1 cellular context compared by ENCODE assay signal in the genomic region with DNA sequence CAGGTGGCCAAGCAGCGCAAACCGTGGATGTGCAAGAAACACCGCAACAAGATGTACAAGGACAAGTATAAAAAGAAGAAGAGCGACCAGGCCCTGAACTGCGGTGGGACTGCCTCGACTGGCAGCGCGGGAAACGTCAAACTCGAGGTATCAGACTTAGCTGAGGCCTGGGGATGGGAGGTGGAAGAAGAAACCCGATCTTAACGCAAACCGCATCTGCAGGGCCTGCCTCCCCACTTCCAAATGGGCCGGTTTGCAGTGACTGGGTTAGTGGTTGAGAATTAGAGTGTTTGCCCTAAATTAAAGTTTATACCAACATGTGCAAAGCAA.
A peak's percentile ranks its signal among the peaks of the same experiment; 100 is the strongest.
TF ChIP-seq lines count a peak whose summit lies in the region.

No MANE protein-coding gene starts in this region.

TF ChIP-seq in K562, 482 proteins besides CTCF, POLR2A, EP300 and RAD21 (continued from another document):
- TF ChIP-seq, protein P1, sequence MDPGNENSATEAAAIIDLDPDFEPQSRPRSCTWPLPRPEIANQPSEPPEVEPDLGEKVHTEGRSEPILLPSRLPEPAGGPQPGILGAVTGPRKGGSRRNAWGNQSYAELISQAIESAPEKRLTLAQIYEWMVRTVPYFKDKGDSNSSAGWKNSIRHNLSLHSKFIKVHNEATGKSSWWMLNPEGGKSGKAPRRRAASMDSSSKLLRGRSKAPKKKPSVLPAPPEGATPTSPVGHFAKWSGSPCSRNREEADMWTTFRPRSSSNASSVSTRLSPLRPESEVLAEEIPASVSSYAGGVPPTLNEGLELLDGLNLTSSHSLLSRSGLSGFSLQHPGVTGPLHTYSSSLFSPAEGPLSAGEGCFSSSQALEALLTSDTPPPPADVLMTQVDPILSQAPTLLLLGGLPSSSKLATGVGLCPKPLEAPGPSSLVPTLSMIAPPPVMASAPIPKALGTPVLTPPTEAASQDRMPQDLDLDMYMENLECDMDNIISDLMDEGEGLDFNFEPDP (CRISPR knock-in tag; IDR thresholded peaks at IDR 0.05): no peak
- TF ChIP-seq TBP (optimal IDR thresholded peaks at IDR 0.05; ENCODE audit: low read depth, low read length) (no peak), CHD4 (IDR thresholded peaks at IDR 0.05; ENCODE audit: insufficient read depth, insufficient replicate concordance, low read depth, low read length, poor library complexity, severe bottlenecking) (no peak), ZNF263 (CRISPR knock-in tag; IDR thresholded peaks at IDR 0.05; ENCODE audit: borderline replicate concordance) (no peak), SIN3A (IDR thresholded peaks at IDR 0.05; ENCODE audit: borderline replicate concordance in 2 of 2, control insufficient read depth in 1 of 2, low read depth in 2 of 2, low read length in 2 of 2) (no peak), CREM (IDR thresholded peaks at IDR 0.05; ENCODE audit: low read depth) (no peak), TOE1 (IDR thresholded peaks at IDR 0.05; ENCODE audit: borderline replicate concordance) (no peak), TOE1 (CRISPR knock-in tag; IDR thresholded peaks at IDR 0.05; ENCODE audit: borderline replicate concordance, low read depth) (no peak), SMARCE1 (IDR thresholded peaks at IDR 0.05) (no peak), ARID1B (IDR thresholded peaks at IDR 0.05) (no peak), MAZ (CRISPR knock-in tag; conservative IDR thresholded peaks at IDR 0.05 in 1 of 2, IDR thresholded peaks at IDR 0.05 in 1 of 2) (no peak), JUN (IDR thresholded peaks at IDR 0.05; ENCODE audit: borderline replicate concordance, low read depth, low read length) (no peak), JUN (CRISPR knock-in tag; IDR thresholded peaks at IDR 0.05; ENCODE audit: borderline replicate concordance) (no peak), ZNF79 (CRISPR knock-in tag; IDR thresholded peaks at IDR 0.05; ENCODE audit: low read depth) (no peak), NFRKB (IDR thresholded peaks at IDR 0.05; ENCODE audit: low read depth) (no peak), POLR2G (IDR thresholded peaks at IDR 0.05; ENCODE audit: low read depth, low read length) (no peak), NFIX (CRISPR knock-in tag; IDR thresholded peaks at IDR 0.05; ENCODE audit: low read depth) (no peak), ZKSCAN1 (IDR thresholded peaks at IDR 0.05; ENCODE audit: low read depth, low read length) (no peak), ZNF347 (CRISPR knock-in tag; IDR thresholded peaks at IDR 0.05; ENCODE audit: low read depth) (no peak), PTBP1 (IDR thresholded peaks at IDR 0.05; ENCODE audit: low read depth, low read length) (no peak), TCF7L2 (IDR thresholded peaks at IDR 0.05; ENCODE audit: low read depth, low read length) (no peak), ZFX (CRISPR knock-in tag; IDR thresholded peaks at IDR 0.05) (peak; percentile 59), RNF2 (IDR thresholded peaks at IDR 0.05) (0 out of 2 replicates have a peak, but pooled peaks have one; percentile 23), RBM15 (IDR thresholded peaks at IDR 0.05; ENCODE audit: insufficient read depth, low read length) (no peak), PCBP1 (IDR thresholded peaks at IDR 0.05; ENCODE audit: low read depth, low read length, poor library complexity, severe bottlenecking) (no peak)
- TF ChIP-seq, protein P2, sequence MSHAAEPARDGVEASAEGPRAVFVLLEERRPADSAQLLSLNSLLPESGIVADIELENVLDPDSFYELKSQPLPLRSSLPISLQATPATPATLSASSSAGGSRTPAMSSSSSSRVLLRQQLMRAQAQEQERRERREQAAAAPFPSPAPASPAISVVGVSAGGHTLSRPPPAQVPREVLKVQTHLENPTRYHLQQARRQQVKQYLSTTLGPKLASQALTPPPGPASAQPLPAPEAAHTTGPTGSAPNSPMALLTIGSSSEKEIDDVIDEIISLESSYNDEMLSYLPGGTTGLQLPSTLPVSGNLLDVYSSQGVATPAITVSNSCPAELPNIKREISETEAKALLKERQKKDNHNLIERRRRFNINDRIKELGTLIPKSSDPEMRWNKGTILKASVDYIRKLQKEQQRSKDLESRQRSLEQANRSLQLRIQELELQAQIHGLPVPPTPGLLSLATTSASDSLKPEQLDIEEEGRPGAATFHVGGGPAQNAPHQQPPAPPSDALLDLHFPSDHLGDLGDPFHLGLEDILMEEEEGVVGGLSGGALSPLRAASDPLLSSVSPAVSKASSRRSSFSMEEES (CRISPR knock-in tag; IDR thresholded peaks at IDR 0.05): no peak
- TF ChIP-seq, protein P3, sequence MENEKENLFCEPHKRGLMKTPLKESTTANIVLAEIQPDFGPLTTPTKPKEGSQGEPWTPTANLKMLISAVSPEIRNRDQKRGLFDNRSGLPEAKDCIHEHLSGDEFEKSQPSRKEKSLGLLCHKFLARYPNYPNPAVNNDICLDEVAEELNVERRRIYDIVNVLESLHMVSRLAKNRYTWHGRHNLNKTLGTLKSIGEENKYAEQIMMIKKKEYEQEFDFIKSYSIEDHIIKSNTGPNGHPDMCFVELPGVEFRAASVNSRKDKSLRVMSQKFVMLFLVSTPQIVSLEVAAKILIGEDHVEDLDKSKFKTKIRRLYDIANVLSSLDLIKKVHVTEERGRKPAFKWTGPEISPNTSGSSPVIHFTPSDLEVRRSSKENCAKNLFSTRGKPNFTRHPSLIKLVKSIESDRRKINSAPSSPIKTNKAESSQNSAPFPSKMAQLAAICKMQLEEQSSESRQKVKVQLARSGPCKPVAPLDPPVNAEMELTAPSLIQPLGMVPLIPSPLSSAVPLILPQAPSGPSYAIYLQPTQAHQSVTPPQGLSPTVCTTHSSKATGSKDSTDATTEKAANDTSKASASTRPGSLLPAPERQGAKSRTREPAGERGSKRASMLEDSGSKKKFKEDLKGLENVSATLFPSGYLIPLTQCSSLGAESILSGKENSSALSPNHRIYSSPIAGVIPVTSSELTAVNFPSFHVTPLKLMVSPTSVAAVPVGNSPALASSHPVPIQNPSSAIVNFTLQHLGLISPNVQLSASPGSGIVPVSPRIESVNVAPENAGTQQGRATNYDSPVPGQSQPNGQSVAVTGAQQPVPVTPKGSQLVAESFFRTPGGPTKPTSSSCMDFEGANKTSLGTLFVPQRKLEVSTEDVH (IDR thresholded peaks at IDR 0.05; ENCODE audit: low read depth, partially characterized antibody): peak; percentile 46
- TF ChIP-seq, protein P4, sequence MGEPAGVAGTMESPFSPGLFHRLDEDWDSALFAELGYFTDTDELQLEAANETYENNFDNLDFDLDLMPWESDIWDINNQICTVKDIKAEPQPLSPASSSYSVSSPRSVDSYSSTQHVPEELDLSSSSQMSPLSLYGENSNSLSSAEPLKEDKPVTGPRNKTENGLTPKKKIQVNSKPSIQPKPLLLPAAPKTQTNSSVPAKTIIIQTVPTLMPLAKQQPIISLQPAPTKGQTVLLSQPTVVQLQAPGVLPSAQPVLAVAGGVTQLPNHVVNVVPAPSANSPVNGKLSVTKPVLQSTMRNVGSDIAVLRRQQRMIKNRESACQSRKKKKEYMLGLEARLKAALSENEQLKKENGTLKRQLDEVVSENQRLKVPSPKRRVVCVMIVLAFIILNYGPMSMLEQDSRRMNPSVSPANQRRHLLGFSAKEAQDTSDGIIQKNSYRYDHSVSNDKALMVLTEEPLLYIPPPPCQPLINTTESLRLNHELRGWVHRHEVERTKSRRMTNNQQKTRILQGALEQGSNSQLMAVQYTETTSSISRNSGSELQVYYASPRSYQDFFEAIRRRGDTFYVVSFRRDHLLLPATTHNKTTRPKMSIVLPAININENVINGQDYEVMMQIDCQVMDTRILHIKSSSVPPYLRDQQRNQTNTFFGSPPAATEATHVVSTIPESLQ (CRISPR knock-in tag; IDR thresholded peaks at IDR 0.05): no peak
- TF ChIP-seq, protein P5, sequence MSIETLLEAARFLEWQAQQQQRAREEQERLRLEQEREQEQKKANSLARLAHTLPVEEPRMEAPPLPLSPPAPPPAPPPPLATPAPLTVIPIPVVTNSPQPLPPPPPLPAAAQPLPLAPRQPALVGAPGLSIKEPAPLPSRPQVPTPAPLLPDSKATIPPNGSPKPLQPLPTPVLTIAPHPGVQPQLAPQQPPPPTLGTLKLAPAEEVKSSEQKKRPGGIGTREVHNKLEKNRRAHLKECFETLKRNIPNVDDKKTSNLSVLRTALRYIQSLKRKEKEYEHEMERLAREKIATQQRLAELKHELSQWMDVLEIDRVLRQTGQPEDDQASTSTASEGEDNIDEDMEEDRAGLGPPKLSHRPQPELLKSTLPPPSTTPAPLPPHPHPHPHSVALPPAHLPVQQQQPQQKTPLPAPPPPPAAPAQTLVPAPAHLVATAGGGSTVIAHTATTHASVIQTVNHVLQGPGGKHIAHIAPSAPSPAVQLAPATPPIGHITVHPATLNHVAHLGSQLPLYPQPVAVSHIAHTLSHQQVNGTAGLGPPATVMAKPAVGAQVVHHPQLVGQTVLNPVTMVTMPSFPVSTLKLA (conservative IDR thresholded peaks at IDR 0.05): no peak
- TF ChIP-seq, protein P6, sequence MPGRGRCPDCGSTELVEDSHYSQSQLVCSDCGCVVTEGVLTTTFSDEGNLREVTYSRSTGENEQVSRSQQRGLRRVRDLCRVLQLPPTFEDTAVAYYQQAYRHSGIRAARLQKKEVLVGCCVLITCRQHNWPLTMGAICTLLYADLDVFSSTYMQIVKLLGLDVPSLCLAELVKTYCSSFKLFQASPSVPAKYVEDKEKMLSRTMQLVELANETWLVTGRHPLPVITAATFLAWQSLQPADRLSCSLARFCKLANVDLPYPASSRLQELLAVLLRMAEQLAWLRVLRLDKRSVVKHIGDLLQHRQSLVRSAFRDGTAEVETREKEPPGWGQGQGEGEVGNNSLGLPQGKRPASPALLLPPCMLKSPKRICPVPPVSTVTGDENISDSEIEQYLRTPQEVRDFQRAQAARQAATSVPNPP (IDR thresholded peaks at IDR 0.05; ENCODE audit: borderline replicate concordance, insufficient read depth, insufficient read length): no peak
- TF ChIP-seq, protein P7, sequence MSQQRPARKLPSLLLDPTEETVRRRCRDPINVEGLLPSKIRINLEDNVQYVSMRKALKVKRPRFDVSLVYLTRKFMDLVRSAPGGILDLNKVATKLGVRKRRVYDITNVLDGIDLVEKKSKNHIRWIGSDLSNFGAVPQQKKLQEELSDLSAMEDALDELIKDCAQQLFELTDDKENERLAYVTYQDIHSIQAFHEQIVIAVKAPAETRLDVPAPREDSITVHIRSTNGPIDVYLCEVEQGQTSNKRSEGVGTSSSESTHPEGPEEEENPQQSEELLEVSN (IDR thresholded peaks at IDR 0.05; ENCODE audit: borderline replicate concordance in 1 of 2, extremely low read depth in 1 of 2, insufficient read depth in 1 of 2, insufficient read length in 1 of 2, low read depth in 1 of 2, low read length in 1 of 2, poor library complexity in 1 of 2, severe bottlenecking in 1 of 2): peak; percentile 89 to 96
- TF ChIP-seq, protein P8, sequence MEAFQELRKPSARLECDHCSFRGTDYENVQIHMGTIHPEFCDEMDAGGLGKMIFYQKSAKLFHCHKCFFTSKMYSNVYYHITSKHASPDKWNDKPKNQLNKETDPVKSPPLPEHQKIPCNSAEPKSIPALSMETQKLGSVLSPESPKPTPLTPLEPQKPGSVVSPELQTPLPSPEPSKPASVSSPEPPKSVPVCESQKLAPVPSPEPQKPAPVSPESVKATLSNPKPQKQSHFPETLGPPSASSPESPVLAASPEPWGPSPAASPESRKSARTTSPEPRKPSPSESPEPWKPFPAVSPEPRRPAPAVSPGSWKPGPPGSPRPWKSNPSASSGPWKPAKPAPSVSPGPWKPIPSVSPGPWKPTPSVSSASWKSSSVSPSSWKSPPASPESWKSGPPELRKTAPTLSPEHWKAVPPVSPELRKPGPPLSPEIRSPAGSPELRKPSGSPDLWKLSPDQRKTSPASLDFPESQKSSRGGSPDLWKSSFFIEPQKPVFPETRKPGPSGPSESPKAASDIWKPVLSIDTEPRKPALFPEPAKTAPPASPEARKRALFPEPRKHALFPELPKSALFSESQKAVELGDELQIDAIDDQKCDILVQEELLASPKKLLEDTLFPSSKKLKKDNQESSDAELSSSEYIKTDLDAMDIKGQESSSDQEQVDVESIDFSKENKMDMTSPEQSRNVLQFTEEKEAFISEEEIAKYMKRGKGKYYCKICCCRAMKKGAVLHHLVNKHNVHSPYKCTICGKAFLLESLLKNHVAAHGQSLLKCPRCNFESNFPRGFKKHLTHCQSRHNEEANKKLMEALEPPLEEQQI (IDR thresholded peaks at IDR 0.05): no peak
- TF ChIP-seq, protein P9, sequence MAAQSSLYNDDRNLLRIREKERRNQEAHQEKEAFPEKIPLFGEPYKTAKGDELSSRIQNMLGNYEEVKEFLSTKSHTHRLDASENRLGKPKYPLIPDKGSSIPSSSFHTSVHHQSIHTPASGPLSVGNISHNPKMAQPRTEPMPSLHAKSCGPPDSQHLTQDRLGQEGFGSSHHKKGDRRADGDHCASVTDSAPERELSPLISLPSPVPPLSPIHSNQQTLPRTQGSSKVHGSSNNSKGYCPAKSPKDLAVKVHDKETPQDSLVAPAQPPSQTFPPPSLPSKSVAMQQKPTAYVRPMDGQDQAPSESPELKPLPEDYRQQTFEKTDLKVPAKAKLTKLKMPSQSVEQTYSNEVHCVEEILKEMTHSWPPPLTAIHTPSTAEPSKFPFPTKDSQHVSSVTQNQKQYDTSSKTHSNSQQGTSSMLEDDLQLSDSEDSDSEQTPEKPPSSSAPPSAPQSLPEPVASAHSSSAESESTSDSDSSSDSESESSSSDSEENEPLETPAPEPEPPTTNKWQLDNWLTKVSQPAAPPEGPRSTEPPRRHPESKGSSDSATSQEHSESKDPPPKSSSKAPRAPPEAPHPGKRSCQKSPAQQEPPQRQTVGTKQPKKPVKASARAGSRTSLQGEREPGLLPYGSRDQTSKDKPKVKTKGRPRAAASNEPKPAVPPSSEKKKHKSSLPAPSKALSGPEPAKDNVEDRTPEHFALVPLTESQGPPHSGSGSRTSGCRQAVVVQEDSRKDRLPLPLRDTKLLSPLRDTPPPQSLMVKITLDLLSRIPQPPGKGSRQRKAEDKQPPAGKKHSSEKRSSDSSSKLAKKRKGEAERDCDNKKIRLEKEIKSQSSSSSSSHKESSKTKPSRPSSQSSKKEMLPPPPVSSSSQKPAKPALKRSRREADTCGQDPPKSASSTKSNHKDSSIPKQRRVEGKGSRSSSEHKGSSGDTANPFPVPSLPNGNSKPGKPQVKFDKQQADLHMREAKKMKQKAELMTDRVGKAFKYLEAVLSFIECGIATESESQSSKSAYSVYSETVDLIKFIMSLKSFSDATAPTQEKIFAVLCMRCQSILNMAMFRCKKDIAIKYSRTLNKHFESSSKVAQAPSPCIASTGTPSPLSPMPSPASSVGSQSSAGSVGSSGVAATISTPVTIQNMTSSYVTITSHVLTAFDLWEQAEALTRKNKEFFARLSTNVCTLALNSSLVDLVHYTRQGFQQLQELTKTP (IDR thresholded peaks at IDR 0.05; ENCODE audit: low read depth in 1 of 2, partially characterized antibody in 2 of 2): no peak
TF ChIP-seq in K562: peak in this region for 6.
